In genomic region chr5:172727551-172727950, GRCh38 we compare ENCODE assay signal across 1 cellular context.
TF ChIP-seq lines count a peak whose summit lies in the region.

No MANE protein-coding gene starts in this region.

TF ChIP-seq in HepG2, 621 proteins besides CTCF, POLR2A, EP300 and RAD21 (continued from another document and continues in another):
- TF ChIP-seq PATZ1 (CRISPR knock-in tag; IDR thresholded peaks at IDR 0.05) (no peak), ATF7 (IDR thresholded peaks at IDR 0.05) (no peak), ATF7 (CRISPR knock-in tag; IDR thresholded peaks at IDR 0.05) (no peak), TEAD3 (CRISPR knock-in tag; optimal IDR thresholded peaks at IDR 0.05; ENCODE audit: borderline replicate concordance) (no peak), MLX (CRISPR knock-in tag; IDR thresholded peaks at IDR 0.05) (peak; percentile 53; the same call in 1 of the 2 replicates), ZHX2 (IDR thresholded peaks at IDR 0.05; ENCODE audit: low read depth) (no peak), ZHX2 (CRISPR knock-in tag; IDR thresholded peaks at IDR 0.05; ENCODE audit: borderline replicate concordance) (no peak), SRSF9 (IDR thresholded peaks at IDR 0.05; ENCODE audit: borderline replicate concordance, insufficient read depth, low read depth, low read length, poor library complexity, severe bottlenecking) (no peak), GZF1 (CRISPR knock-in tag; IDR thresholded peaks at IDR 0.05) (no peak), YEATS4 (CRISPR knock-in tag; IDR thresholded peaks at IDR 0.05; ENCODE audit: borderline replicate concordance) (no peak), ZSCAN30 (CRISPR knock-in tag; IDR thresholded peaks at IDR 0.05) (no peak), THRA (CRISPR knock-in tag; IDR thresholded peaks at IDR 0.05; ENCODE audit: borderline replicate concordance) (no peak), TRIM24 (CRISPR knock-in tag; IDR thresholded peaks at IDR 0.05) (no peak), TBX2 (CRISPR knock-in tag; IDR thresholded peaks at IDR 0.05; ENCODE audit: borderline replicate concordance) (no peak; the same call in 1 of the 2 replicates), GMEB2 (CRISPR knock-in tag; IDR thresholded peaks at IDR 0.05; ENCODE audit: low read depth) (no peak), RELA (CRISPR knock-in tag; IDR thresholded peaks at IDR 0.05) (no peak), ZNF672 (CRISPR knock-in tag; IDR thresholded peaks at IDR 0.05) (no peak), NCOA2 (CRISPR knock-in tag; IDR thresholded peaks at IDR 0.05) (no peak), ZNF224 (CRISPR knock-in tag; IDR thresholded peaks at IDR 0.05) (no peak), ZNF687 (CRISPR knock-in tag; IDR thresholded peaks at IDR 0.05) (peak; percentile 32; the same call in 1 of the 2 replicates), EHMT2 (IDR thresholded peaks at IDR 0.05; ENCODE audit: borderline replicate concordance, low read depth, low read length) (no peak), ASH2L (IDR thresholded peaks at IDR 0.05; ENCODE audit: insufficient read length, low read depth, low read length) (no peak), SAP130 (CRISPR knock-in tag; IDR thresholded peaks at IDR 0.05; ENCODE audit: low read depth) (peak; percentile 33; the same call in 1 of the 2 replicates), ZNF552 (CRISPR knock-in tag; IDR thresholded peaks at IDR 0.05; ENCODE audit: borderline replicate concordance) (no peak), ZNF674 (CRISPR knock-in tag; IDR thresholded peaks at IDR 0.05; ENCODE audit: low read depth) (no peak), RXRA (CRISPR knock-in tag; IDR thresholded peaks at IDR 0.05) (0 out of 2 replicates have a peak, but pooled peaks have one; percentile 30), ZNF782 (CRISPR knock-in tag; IDR thresholded peaks at IDR 0.05; ENCODE audit: borderline replicate concordance) (no peak), HNF4G (IDR thresholded peaks at IDR 0.05; ENCODE audit: borderline replicate concordance, low read depth, low read length) (no peak), HNF4G (CRISPR knock-in tag; IDR thresholded peaks at IDR 0.05; ENCODE audit: borderline replicate concordance, low read depth) (no peak), ARID2 (CRISPR knock-in tag; IDR thresholded peaks at IDR 0.05; ENCODE audit: borderline replicate concordance) (no peak), SCMH1 (CRISPR knock-in tag; IDR thresholded peaks at IDR 0.05; ENCODE audit: borderline replicate concordance) (no peak), ATAD3A (CRISPR knock-in tag; IDR thresholded peaks at IDR 0.05) (no peak), SNAPC4 (CRISPR knock-in tag; IDR thresholded peaks at IDR 0.05) (no peak), TRAFD1 (CRISPR knock-in tag; IDR thresholded peaks at IDR 0.05; ENCODE audit: borderline replicate concordance) (no peak), FOXA1 (IDR thresholded peaks at IDR 0.05) (no peak), FOXA1 (CRISPR knock-in tag; IDR thresholded peaks at IDR 0.05) (0 out of 2 replicates have a peak, but pooled peaks have one; percentile 34), HES4 (CRISPR knock-in tag; IDR thresholded peaks at IDR 0.05; ENCODE audit: borderline replicate concordance) (no peak), YEATS2 (CRISPR knock-in tag; IDR thresholded peaks at IDR 0.05; ENCODE audit: borderline replicate concordance) (no peak)
